Comparison of ENCODE assay signal across 1 cellular context in genomic region chr2:71005271-71006202, GRCh38.
A peak's percentile ranks its signal among the peaks of the same experiment; 100 is the strongest.
TF ChIP-seq lines count a peak whose summit lies in the region.

No MANE protein-coding gene starts in this region.

TF ChIP-seq in K562, 482 proteins besides CTCF, POLR2A, EP300 and RAD21 (continued from another document):
- 0 out of 2 replicates have a peak, but pooled peaks have one; percentile 26 for TF ChIP-seq ZBTB40 (IDR thresholded peaks at IDR 0.05)
- TF ChIP-seq ZBTB40 (CRISPR knock-in tag; IDR thresholded peaks at IDR 0.05) = no peak
- 0 out of 2 replicates have a peak, but pooled peaks have one; percentile 37 for TF ChIP-seq HDGF (IDR thresholded peaks at IDR 0.05)
- peak; percentile 26; the same call in 1 of the 2 replicates for TF ChIP-seq SMARCE1 (IDR thresholded peaks at IDR 0.05)
- TF ChIP-seq HDAC1 (IDR thresholded peaks at IDR 0.05) = peak in 1 of 2 experiments; percentile 51; a peak in 1 of 4 replicates
- TF ChIP-seq HDAC2 (IDR thresholded peaks at IDR 0.05) = peak; percentile 46; the same call in 1 of the 2 replicates
- peak; percentile 39 for TF ChIP-seq CBFA2T2 (conservative IDR thresholded peaks at IDR 0.05)
- peak; percentile 48; the same call in 1 of the 2 replicates for TF ChIP-seq BCOR (IDR thresholded peaks at IDR 0.05)
- TF ChIP-seq ZSCAN29 (IDR thresholded peaks at IDR 0.05) = no peak
- peak; percentile 53; the same call in 1 of the 2 replicates for TF ChIP-seq NFRKB (IDR thresholded peaks at IDR 0.05; ENCODE audit: low read depth)
- TF ChIP-seq DPF2 (IDR thresholded peaks at IDR 0.05) = peak; percentile 52
- peak; percentile 56; the same call in 1 of the 2 replicates for TF ChIP-seq TCF3 (CRISPR knock-in tag; IDR thresholded peaks at IDR 0.05)
- TF ChIP-seq ESRRA (IDR thresholded peaks at IDR 0.05; ENCODE audit: borderline replicate concordance, low read depth) = 0 out of 2 replicates have a peak, but pooled peaks have one; percentile 22
- no peak for TF ChIP-seq ZNF707 (CRISPR knock-in tag; conservative IDR thresholded peaks at IDR 0.05)
- TF ChIP-seq SMAD4 (CRISPR knock-in tag; conservative IDR thresholded peaks at IDR 0.05) = peak; percentile 43; the same call in 1 of the 2 replicates
- peak; percentile 93 for TF ChIP-seq ZFP36 (IDR thresholded peaks at IDR 0.05; ENCODE audit: low read depth, low read length, partially characterized antibody)
- peak; percentile 58 for TF ChIP-seq NCOR1 (IDR thresholded peaks at IDR 0.05)
- 0 out of 4 replicates have a peak, but pooled peaks of 1 of the 2 experiments have one; percentile 34 for TF ChIP-seq KDM1A (IDR thresholded peaks at IDR 0.05)
- TF ChIP-seq BHLHE40 (IDR thresholded peaks at IDR 0.05; ENCODE audit: low read length) = no peak
- peak; percentile 55; the same call in 1 of the 2 replicates for TF ChIP-seq ZNF436 (CRISPR knock-in tag; IDR thresholded peaks at IDR 0.05)
- peak; percentile 70 for TF ChIP-seq CBFA2T3 (IDR thresholded peaks at IDR 0.05)
- TF ChIP-seq SMARCC2 (IDR thresholded peaks at IDR 0.05; ENCODE audit: low read depth) = no peak
- no peak for TF ChIP-seq ZKSCAN8 (CRISPR knock-in tag; IDR thresholded peaks at IDR 0.05)
- 0 out of 2 replicates have a peak, but pooled peaks have one; percentile 16 for TF ChIP-seq IRF9 (tag; IDR thresholded peaks at IDR 0.05)
- TF ChIP-seq ZNF184 (CRISPR knock-in tag; IDR thresholded peaks at IDR 0.05) = no peak
- TF ChIP-seq TCF15 (CRISPR knock-in tag; IDR thresholded peaks at IDR 0.05) = no peak
- 0 out of 2 replicates have a peak, but pooled peaks have one; percentile 57 for TF ChIP-seq ZNF584 (CRISPR knock-in tag; IDR thresholded peaks at IDR 0.05; ENCODE audit: low read depth)
- TF ChIP-seq ARID1B (IDR thresholded peaks at IDR 0.05) = peak; percentile 67
- peak in 2 of 3 experiments; percentile 69 to 79 for TF ChIP-seq YY1 (IDR thresholded peaks at IDR 0.05; ENCODE audit: borderline replicate concordance in 1 of 3, control insufficient read depth in 1 of 3, extremely low read depth in 1 of 3, insufficient read depth in 3 of 3, insufficient read length in 1 of 3, insufficient replicate concordance in 2 of 3, low read depth in 1 of 3, low read length in 2 of 3)
- 0 out of 2 replicates have a peak, but pooled peaks have one; percentile 30 for TF ChIP-seq LEF1 (IDR thresholded peaks at IDR 0.05)
- no peak for TF ChIP-seq ZNF280B (CRISPR knock-in tag; IDR thresholded peaks at IDR 0.05)
- peak; percentile 34; the same call in 1 of the 2 replicates for TF ChIP-seq JUND (IDR thresholded peaks at IDR 0.05; ENCODE audit: borderline replicate concordance, low read depth, low read length)
- peak; percentile 51; the same call in 1 of the 3 replicates for TF ChIP-seq JUND (tag; IDR thresholded peaks at IDR 0.05; ENCODE audit: borderline replicate concordance, low read depth, low read length)
- no peak for TF ChIP-seq ZNF311 (CRISPR knock-in tag; IDR thresholded peaks at IDR 0.05)
- TF ChIP-seq NELFE (IDR thresholded peaks at IDR 0.05; ENCODE audit: insufficient read depth, insufficient read length) = no peak
- TF ChIP-seq TAL1 (IDR thresholded peaks at IDR 0.05) = peak; percentile 33; the same call in 1 of the 2 replicates
- TF ChIP-seq PHF20 (IDR thresholded peaks at IDR 0.05; ENCODE audit: partially characterized antibody) = peak; percentile 41
- peak; percentile 16; the same call in 1 of the 2 replicates for TF ChIP-seq CTBP1 (IDR thresholded peaks at IDR 0.05; ENCODE audit: borderline replicate concordance)
- TF ChIP-seq FOSL1 (tag; conservative IDR thresholded peaks at IDR 0.05) = peak; percentile 81
- TF ChIP-seq ZBTB11 (CRISPR knock-in tag; IDR thresholded peaks at IDR 0.05) = 0 out of 6 replicates have a peak, but pooled peaks of 1 of the 3 experiments have one; percentile 34
